In genomic region chr4:153223418-153223792, GRCh38 we compare ENCODE assay signal across 1 cellular context.
TF ChIP-seq lines count a peak whose summit lies in the region.

No MANE protein-coding gene starts in this region.

TF ChIP-seq in WTC11, 78 proteins besides CTCF, POLR2A, EP300 and RAD21 (continued from another document):
- TF ChIP-seq USF1 (CRISPR knock-in tag; IDR thresholded peaks at IDR 0.05), result no peak
- TF ChIP-seq PRRX2 (CRISPR knock-in tag; IDR thresholded peaks at IDR 0.05), result no peak
- no peak for TF ChIP-seq ZNF671 (CRISPR knock-in tag; IDR thresholded peaks at IDR 0.05)
- no peak for TF ChIP-seq PRDM15 (CRISPR knock-in tag; IDR thresholded peaks at IDR 0.05)
- TF ChIP-seq ARID4B (CRISPR knock-in tag; IDR thresholded peaks at IDR 0.05; ENCODE audit: borderline replicate concordance), result no peak
